ENCODE assay signal across 21 cellular contexts in the genomic region with DNA sequence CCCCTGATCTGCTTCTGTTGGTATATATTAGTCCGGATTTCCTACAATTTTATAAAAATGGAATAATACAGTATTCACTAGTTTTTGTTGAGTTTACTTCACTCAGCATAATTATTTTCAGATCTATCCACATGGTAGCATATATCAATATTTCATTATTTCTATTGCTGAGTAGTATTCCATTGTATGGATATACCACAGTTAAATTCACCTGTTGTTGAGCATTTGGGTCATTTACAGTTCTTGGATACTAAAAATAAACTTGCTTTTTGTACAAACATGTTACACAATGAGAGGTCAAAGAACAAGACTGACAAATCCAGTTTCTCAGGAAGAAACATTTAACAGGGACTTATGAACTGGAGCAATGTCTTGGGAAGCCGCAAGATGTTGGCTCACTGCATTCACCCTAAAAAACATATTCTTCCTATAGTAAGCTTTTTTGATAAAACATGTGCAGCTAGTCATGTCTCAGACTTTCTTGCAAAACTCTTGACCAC.
"Had no signal": no experiment of that assay in that cellular context is flagged by ENCODE, and none has a peak within 500 bp of the region (broad histone marks: within the 10 kb centered on the region; RNA-seq: fewer than 3 reads in every experiment).

No MANE protein-coding gene starts in this region.

- H3K36me3 ChIP-seq: gastrocnemius medialis, lower lobe of right lung, prostate gland, right atrium auricular region, sigmoid colon, spleen, thoracic aorta, transverse colon, upper lobe of right lung, uterus had no signal

- H3K4me3 ChIP-seq: dorsolateral prefrontal cortex, gastrocnemius medialis, lower lobe of right lung, prostate gland, right atrium auricular region, sigmoid colon, skin epidermis, spleen, thoracic aorta, transverse colon, upper lobe of right lung, uterus had no signal

- H3K27me3 ChIP-seq: gastrocnemius medialis, right atrium auricular region, sigmoid colon, transverse colon, upper lobe of right lung, uterus had no signal

- ATAC-seq: gastrocnemius medialis; left ventricle myocardium superior; lower lobe of right lung; naive thymus-derived CD8-positive, alpha-beta T cell; upper lobe of right lung had no signal

- H3K9me3 ChIP-seq: gastrocnemius medialis, lower lobe of right lung, prostate gland, thoracic aorta, upper lobe of right lung had no signal

- DNase-seq: dorsolateral prefrontal cortex; effector CD4-positive, alpha-beta T cell; foreskin fibroblast; gastrocnemius medialis; head of caudate nucleus; left ventricle myocardium superior; lower lobe of right lung; naive thymus-derived CD8-positive, alpha-beta T cell; nephron progenitor cell; nucleus accumbens; sigmoid colon; spleen; stimulated activated naive B cell treated with anti-CD40 and anti-IgM and Interleukin-4, amounts not matched to agents 10 μg/mL and 1 μg/mL and 100 μg/mL, for 72 hours; transverse colon; upper lobe of right lung; uterus had no signal

- FAIRE-seq: keratinocyte had no signal

- H3K4me1 ChIP-seq: prostate gland, uterus had no signal

- H3K27ac ChIP-seq: dorsolateral prefrontal cortex, spleen, upper lobe of right lung, uterus had no signal
